ENCODE assay signal across 39 cellular contexts in genomic region chr16:24873028-24873427, GRCh38. TPM values are rescaled to one million over a fixed set of nuclear protein-coding genes. Genes with fewer than 3 reads are reported as not detected.
"Had no signal": no experiment of that assay in that cellular context is flagged by ENCODE, and none has a peak within 500 bp of the region (broad histone marks: within the 10 kb centered on the region; RNA-seq: fewer than 3 reads in every experiment).

No MANE protein-coding gene starts in this region.

- H3K9me3 ChIP-seq: MG63 had no signal

- H3K27me3 ChIP-seq: MG63 had no signal

- DNase-seq: Karpas-422, Kasumi-1, MG63, MM.1S, MV-4-11, NCI-H1048, NCI-H1092, NCI-H1092 treated with DMSO at 0.1 percent for 48 hours, NCI-H1105, NCI-H1105 treated with DMSO at 0.1 percent for 48 hours, NCI-H1417, NCI-H1417 treated with DMSO at 0.1 percent for 48 hours, NCI-H1436, NCI-H1436 treated with DMSO at 0.1 percent for 48 hours, NCI-H146, NCI-H1694, NCI-H1694 treated with DMSO at 0.1 percent for 48 hours, NCI-H187, NCI-H187 treated with DMSO at 0.1 percent for 48 hours, NCI-H1930, NCI-H2029, NCI-H2029 treated with DMSO at 0.1 percent for 48 hours, NCI-H2081, NCI-H2081 treated with DMSO at 0.1 percent for 48 hours, NCI-H2107, NCI-H2171, NCI-H2171 treated with DMSO at 0.1 percent for 48 hours, NCI-H2227 treated with DMSO at 0.1 percent for 48 hours, NCI-H226, NCI-H345, NCI-H446, NCI-H446 treated with DMSO at 0.1 percent for 48 hours, NCI-H510A, NCI-H510A treated with DMSO at 0.1 percent for 48 hours, NCI-H524 had no signal

- H3K36me3 ChIP-seq: MG63 had no signal

- H3K4me3 ChIP-seq: MG63 had no signal

RNA-seq across cellular contexts. Expression of gene SLC5A11, which starts 27.3 kb away (rescaled TPM):
- total RNA-seq: LHCN-M2, M059J, MCF 10A, NCI-H460 had no signal
